32 cellular contexts compared by ENCODE assay signal in genomic region chr3:156617781-156618180, GRCh38. TPM values are rescaled to one million over a fixed set of nuclear protein-coding genes. Genes with fewer than 3 reads are reported as not detected.
DNase-seq lines count a peak whose midpoint lies in the region; ATAC-seq and TF ChIP-seq lines count a peak whose summit lies in the region.
"Had no signal": no experiment of that assay in that cellular context is flagged by ENCODE, and none has a peak within 500 bp of the region (broad histone marks: within the 10 kb centered on the region; RNA-seq: fewer than 3 reads in every experiment).

No MANE protein-coding gene starts in this region.

- no peak overlapping the region for H3K4me3 Mint-ChIP-seq in activated CD8-positive, alpha-beta T cell treated with anti-CD3 and anti-CD28 coated beads for 36 hours
- no peak overlapping the region for H3K4me3 Mint-ChIP-seq in activated CD8-positive, alpha-beta T cell treated with anti-CD3 and anti-CD28 coated beads, Interleukin-2, amount 10 ng/mL, durations not matched to agents 7 days and 5 days
- H3K4me3 Mint-ChIP-seq in chondrocyte (ENCODE audit: unreplicated experiment) (no peak overlapping the region), osteocyte (ENCODE audit: unreplicated experiment) (no peak overlapping the region), Caco-2 (ENCODE audit: unreplicated experiment) (no peak overlapping the region)
- H3K4me3 Mint-ChIP-seq: CD14-positive monocyte; GM23338; natural killer cell treated with Interleukin-12 subunit alpha and Interleukin-12 subunit beta and Interleukin-15 and Interleukin-18, amount 100 ng/mL, for 72 hours had no signal

- no peaks in the 10 kb centered on the region for H3K9me3 Mint-ChIP-seq in activated CD8-positive, alpha-beta T cell treated with anti-CD3 and anti-CD28 coated beads for 36 hours
- H3K9me3 Mint-ChIP-seq in activated CD8-positive, alpha-beta T cell treated with anti-CD3 and anti-CD28 coated beads, Interleukin-2, amount 10 ng/mL, durations not matched to agents 7 days and 5 days (ENCODE audit: insufficient read depth) = no peaks in the 10 kb centered on the region
- H3K9me3 Mint-ChIP-seq in chondrocyte (ENCODE audit: low read depth) (peaks cover 6% of the 10 kb centered on the region), osteocyte (ENCODE audit: unreplicated experiment) (no peaks in the 10 kb centered on the region), Caco-2 (ENCODE audit: unreplicated experiment) (no peaks in the 10 kb centered on the region)
- H3K9me3 Mint-ChIP-seq: CD14-positive monocyte; GM23338; natural killer cell treated with Interleukin-12 subunit alpha and Interleukin-12 subunit beta and Interleukin-15 and Interleukin-18, amount 100 ng/mL, for 72 hours had no signal

- no peak for ATAC-seq in activated CD8-positive, alpha-beta T cell treated with anti-CD3 and anti-CD28 coated beads for 36 hours
- no peak for ATAC-seq in activated CD8-positive, alpha-beta T cell treated with anti-CD3 and anti-CD28 coated beads, Interleukin-2, amount 10 ng/mL, durations not matched to agents 7 days and 5 days
- ATAC-seq: body of pancreas; gastrocnemius medialis; GM23338; natural killer cell treated with Interleukin-12 subunit alpha and Interleukin-12 subunit beta and Interleukin-15 and Interleukin-18, amount 100 ng/mL, for 72 hours had no signal

- H3K27ac ChIP-seq in MM.1S (ENCODE audit: low read length) = no peak overlapping the region
- H3K27ac ChIP-seq: body of pancreas, esophagus squamous epithelium, gastrocnemius medialis, hepatocyte, PC-9, thoracic aorta, uterus had no signal

- H2AFZ ChIP-seq in MM.1S (ENCODE audit: low read length) = no peak overlapping the region
- H2AFZ ChIP-seq: hepatocyte, PC-9 had no signal

- H3K4me2 ChIP-seq in MM.1S (ENCODE audit: low read depth, low read length) = no peak overlapping the region
- H3K4me2 ChIP-seq: GM23338, hepatocyte, PC-9 had no signal

- H3K36me3 ChIP-seq in Caco-2 (ENCODE audit: control insufficient read depth, insufficient read depth, low read length) = no peaks in the 10 kb centered on the region
- H3K36me3 ChIP-seq in MM.1S (replicated peaks; ENCODE audit: insufficient read depth, low read length) = no peaks in the 10 kb centered on the region
- H3K36me3 ChIP-seq: esophagus squamous epithelium, gastrocnemius medialis, thoracic aorta, uterus had no signal

- H3K4me3 ChIP-seq in Caco-2 (ENCODE audit: low read depth, low read length) (no peak overlapping the region), MM.1S (ENCODE audit: low read length) (no peak overlapping the region)
- H3K4me3 ChIP-seq: body of pancreas, esophagus squamous epithelium, gastrocnemius medialis, GM23338, hepatocyte, PC-9, thoracic aorta, uterus had no signal

- no peaks in the 10 kb centered on the region for H4K20me1 ChIP-seq in MM.1S (ENCODE audit: insufficient read depth, low read length)

- H3K9me3 ChIP-seq in Caco-2 (no peaks in the 10 kb centered on the region), MM.1S (replicated peaks; ENCODE audit: insufficient read depth, low read length) (no peaks in the 10 kb centered on the region)
- H3K9me3 ChIP-seq: body of pancreas, esophagus squamous epithelium, gastrocnemius medialis, thoracic aorta, uterus had no signal

- no peaks in the 10 kb centered on the region for H3K27me3 Mint-ChIP-seq in activated CD8-positive, alpha-beta T cell treated with anti-CD3 and anti-CD28 coated beads for 36 hours
- H3K27me3 Mint-ChIP-seq in activated CD8-positive, alpha-beta T cell treated with anti-CD3 and anti-CD28 coated beads, Interleukin-2, amount 10 ng/mL, durations not matched to agents 7 days and 5 days (ENCODE audit: low read depth) = no peaks in the 10 kb centered on the region
- H3K27me3 Mint-ChIP-seq in chondrocyte (ENCODE audit: low read depth) (no peaks in the 10 kb centered on the region), osteocyte (ENCODE audit: unreplicated experiment) (no peaks in the 10 kb centered on the region), Caco-2 (ENCODE audit: insufficient read depth, unreplicated experiment) (no peaks in the 10 kb centered on the region)

- intact Hi-C loops in activated CD8-positive, alpha-beta T cell treated with anti-CD3 and anti-CD28 coated beads for 36 hours (cut with micrococcal nuclease) = loop anchor here (5.0 kb wide), 1 partner anchor 55 kb away; the partner anchor contains the start of gene TIPARP
- intact Hi-C loops in Caco-2 (cut with micrococcal nuclease; ENCODE audit: unreplicated experiment) = no loop called here

- H3K9me2 ChIP-seq in MM.1S (replicated peaks; ENCODE audit: insufficient read depth, low read length) = no peaks in the 10 kb centered on the region

- DNase-seq in activated CD8-positive, alpha-beta T cell treated with anti-CD3 and anti-CD28 coated beads for 36 hours = no peak
- no peak for DNase-seq in activated CD8-positive, alpha-beta T cell treated with anti-CD3 and anti-CD28 coated beads, Interleukin-2, amount 10 ng/mL, durations not matched to agents 7 days and 5 days
- DNase-seq in M059J (ENCODE audit: low read depth) (peak; percentile 53), chondrocyte (ENCODE audit: low spot score) (no peak), osteocyte (ENCODE audit: extremely low spot score, unreplicated experiment) (no peak), GM19238 (ENCODE audit: insufficient read length, low spot score) (no peak), Caco-2 (no peak), MM.1S (no peak)
- DNase-seq: 8988T; activated CD4-positive, CD25-positive, alpha-beta regulatory T cell treated with anti-CD3 and anti-CD28 coated beads, Interleukin-2, amount 50 U/mL, for 72 hours; activated gamma-delta T cell; body of pancreas; Calu3; DMS79; esophagus squamous epithelium; gastrocnemius medialis; GDM1; KBM-7; NCI-H1417 treated with DMSO at 0.1 percent for 48 hours; NCI-H2081; NCI-H226; NCI-H69; PC-9; Right ventricle myocardium superior; stimulated activated naive CD4-positive, alpha-beta T cell treated with Interleukin-2 at 50 U/mL for 16 hours; T-helper 2 cell; uterus had no signal

- POLR2A ChIA-PET in activated CD8-positive, alpha-beta T cell treated with anti-CD3 and anti-CD28 coated beads for 36 hours (lab: Charles Lee) = no interaction called here
- POLR2A ChIA-PET in activated CD8-positive, alpha-beta T cell treated with anti-CD3 and anti-CD28 coated beads, Interleukin-2, amount 10 ng/mL, durations not matched to agents 7 days and 5 days (lab: Charles Lee) = no interaction called here
- POLR2A ChIA-PET in Caco-2 (lab: Charles Lee) = no interaction called here

- no peaks in the 10 kb centered on the region for H3K36me3 Mint-ChIP-seq in activated CD8-positive, alpha-beta T cell treated with anti-CD3 and anti-CD28 coated beads for 36 hours (ENCODE audit: low read depth)
- H3K36me3 Mint-ChIP-seq in activated CD8-positive, alpha-beta T cell treated with anti-CD3 and anti-CD28 coated beads, Interleukin-2, amount 10 ng/mL, durations not matched to agents 7 days and 5 days (ENCODE audit: low read depth) = no peaks in the 10 kb centered on the region
- no peaks in the 10 kb centered on the region for H3K36me3 Mint-ChIP-seq in chondrocyte (ENCODE audit: low read depth)
- H3K36me3 Mint-ChIP-seq in osteocyte (ENCODE audit: unreplicated experiment) = no peaks in the 10 kb centered on the region
- no peaks in the 10 kb centered on the region for H3K36me3 Mint-ChIP-seq in Caco-2 (ENCODE audit: insufficient read depth, unreplicated experiment)
- H3K36me3 Mint-ChIP-seq: CD14-positive monocyte; natural killer cell treated with Interleukin-12 subunit alpha and Interleukin-12 subunit beta and Interleukin-15 and Interleukin-18, amount 100 ng/mL, for 72 hours had no signal

- CTCF ChIA-PET in activated CD8-positive, alpha-beta T cell treated with anti-CD3 and anti-CD28 coated beads for 36 hours (lab: Charles Lee) = interaction anchor here (1.4 kb wide), 1 partner anchor 464 kb away, joined by 3 read pairs; no protein-coding TSS in a partner anchor
- CTCF ChIA-PET in activated CD8-positive, alpha-beta T cell treated with anti-CD3 and anti-CD28 coated beads, Interleukin-2, amount 10 ng/mL, durations not matched to agents 7 days and 5 days (lab: Charles Lee) = interaction anchor here (1.0 kb wide), 1 partner anchor 519 kb away, joined by 3 read pairs; no protein-coding TSS in a partner anchor
- CTCF ChIA-PET in Caco-2 (lab: Charles Lee) = no interaction called here

- H3F3A ChIP-seq in MM.1S (ENCODE audit: insufficient read depth, low read length) = no peaks in the 10 kb centered on the region

- H3K27ac Mint-ChIP-seq in activated CD8-positive, alpha-beta T cell treated with anti-CD3 and anti-CD28 coated beads for 36 hours = peak overlapping the region; percentile 47
- no peak overlapping the region for H3K27ac Mint-ChIP-seq in activated CD8-positive, alpha-beta T cell treated with anti-CD3 and anti-CD28 coated beads, Interleukin-2, amount 10 ng/mL, durations not matched to agents 7 days and 5 days
- H3K27ac Mint-ChIP-seq in chondrocyte (ENCODE audit: unreplicated experiment) (peak overlapping the region; percentile 25), osteocyte (ENCODE audit: unreplicated experiment) (peak overlapping the region; percentile 14), Caco-2 (ENCODE audit: unreplicated experiment) (no peak overlapping the region)
- H3K27ac Mint-ChIP-seq: CD14-positive monocyte; GM23338; natural killer cell treated with Interleukin-12 subunit alpha and Interleukin-12 subunit beta and Interleukin-15 and Interleukin-18, amount 100 ng/mL, for 72 hours had no signal

- peaks cover 23% of the 10 kb centered on the region for H3K4me1 Mint-ChIP-seq in activated CD8-positive, alpha-beta T cell treated with anti-CD3 and anti-CD28 coated beads for 36 hours (ENCODE audit: low read depth)
- peaks cover 3% of the 10 kb centered on the region for H3K4me1 Mint-ChIP-seq in activated CD8-positive, alpha-beta T cell treated with anti-CD3 and anti-CD28 coated beads, Interleukin-2, amount 10 ng/mL, durations not matched to agents 7 days and 5 days (ENCODE audit: low read depth)
- H3K4me1 Mint-ChIP-seq in chondrocyte (ENCODE audit: low read depth) = peaks cover 64% of the 10 kb centered on the region
- peaks cover 51% of the 10 kb centered on the region for H3K4me1 Mint-ChIP-seq in osteocyte (ENCODE audit: unreplicated experiment)
- H3K4me1 Mint-ChIP-seq in Caco-2 (ENCODE audit: low read depth, unreplicated experiment) = no peaks in the 10 kb centered on the region
- H3K4me1 Mint-ChIP-seq: CD14-positive monocyte had no signal

- no peaks in the 10 kb centered on the region for H3K4me1 ChIP-seq in Caco-2
- H3K4me1 ChIP-seq in MM.1S (ENCODE audit: low read length) = no peaks in the 10 kb centered on the region
- H3K4me1 ChIP-seq: body of pancreas, esophagus squamous epithelium, gastrocnemius medialis, uterus had no signal

- H3K27me3 ChIP-seq in Caco-2 (replicated peaks; ENCODE audit: control insufficient read depth, insufficient read depth, low read length) (no peaks in the 10 kb centered on the region), MM.1S (replicated peaks; ENCODE audit: insufficient read depth, low read length) (no peaks in the 10 kb centered on the region)
- H3K27me3 ChIP-seq: body of pancreas, esophagus squamous epithelium, gastrocnemius medialis, hepatocyte, uterus had no signal

- no peak overlapping the region for H3K9ac ChIP-seq in MM.1S (ENCODE audit: low read length)

- no TSS peak for BruUV-seq in Caco-2 (replicated peaks; lab: Mats Ljungman, UMichigan)

- no peak for TF ChIP-seq CTCF in activated CD8-positive, alpha-beta T cell treated with anti-CD3 and anti-CD28 coated beads for 36 hours (IDR thresholded peaks at IDR 0.05)
- TF ChIP-seq CTCF in chondrocyte (IDR thresholded peaks at IDR 0.05) (no peak), osteocyte (IDR thresholded peaks at IDR 0.05) (no peak), Caco-2 (IDR thresholded peaks at IDR 0.05; ENCODE audit: insufficient read depth in 1 of 2, low read depth in 1 of 2, low read length in 1 of 2, severe bottlenecking in 1 of 2, unreplicated experiment in 1 of 2) (no peak), MM.1S (IDR thresholded peaks at IDR 0.05; ENCODE audit: low read length) (no peak)

- no peaks in the 10 kb centered on the region for H3K79me2 ChIP-seq in MM.1S (ENCODE audit: low read length)
- H3K79me2 ChIP-seq: hepatocyte had no signal

RNA-seq across cellular contexts. Expression of gene TIPARP, which starts 56.6 kb away (rescaled TPM):
- total RNA-seq in activated CD8-positive, alpha-beta T cell treated with anti-CD3 and anti-CD28 coated beads for 36 hours = 10 to 100 TPM; 28.0 to 30.0 TPM
- total RNA-seq in activated CD8-positive, alpha-beta T cell treated with anti-CD3 and anti-CD28 coated beads, Interleukin-2, amount 10 ng/mL, durations not matched to agents 7 days and 5 days = 10 to 100 TPM; 34.2 to 36.5 TPM
- 89.0 and 110 TPM in 2 replicates for total RNA-seq in M059J (2014; rRNA removed; shearing (Covaris generic))
- 65.3 to 90.5 TPM (median 65.3 TPM) in 3 replicates for total RNA-seq in chondrocyte
- total RNA-seq in osteocyte = 152 and 163 TPM in 2 replicates
- total RNA-seq in Caco-2 (2022) = 15.8 and 18.2 TPM in 2 replicates

Comparison
In these comparisons a context has a peak if more than half of its experiments do, and no peak if none do; other contexts are left out.
1. H3K27ac Mint-ChIP-seq: peak in activated CD8-positive, alpha-beta T cell treated with anti-CD3 and anti-CD28 coated beads for 36 hours (single experiment), chondrocyte (single experiment) and osteocyte (single experiment); none in activated CD8-positive, alpha-beta T cell treated with anti-CD3 and anti-CD28 coated beads, Interleukin-2, amount 10 ng/mL, durations not matched to agents 7 days and 5 days (single experiment) and Caco-2 (single experiment).